ENCODE assay signal across 27 cellular contexts in the genomic region with DNA sequence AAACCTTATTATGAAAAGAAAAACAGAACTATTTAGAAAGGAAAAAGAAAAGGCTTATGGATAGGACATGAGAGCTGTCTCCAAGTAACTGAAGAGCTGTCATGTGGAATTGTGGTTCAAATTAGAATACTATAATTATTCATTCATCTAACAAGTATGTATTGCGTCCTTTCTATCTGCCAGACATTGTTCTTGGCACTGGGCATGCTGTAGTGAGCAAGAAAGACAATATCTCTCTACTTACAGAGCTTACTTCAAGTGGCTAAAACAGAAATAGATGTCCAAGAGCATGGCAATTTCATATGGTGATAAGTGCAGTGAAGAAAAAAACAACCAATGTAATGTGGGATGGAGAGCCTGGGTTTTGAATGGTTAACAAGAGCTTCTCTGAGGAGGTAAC.
"Had no signal": no experiment of that assay in that cellular context is flagged by ENCODE, and none has a peak within 500 bp of the region (broad histone marks: within the 10 kb centered on the region; RNA-seq: fewer than 3 reads in every experiment).

No MANE protein-coding gene starts in this region.

- H3K9me3 Mint-ChIP-seq: activated T-cell treated with anti-CD3 and anti-CD28 coated beads, Interleukin-2, amount 50 U/mL, for 4 hours; T-helper 1 cell treated with Interleukin-12 subunit alpha and Interleukin-12 subunit beta and Interleukin-4 antibody, amounts not matched to agents 30 μg/mL and 1 μg/mL, for 36 hours; WTC11 had no signal

- FAIRE-seq: pancreas had no signal

- H3K36me3 ChIP-seq: neutrophil, pancreas, transverse colon, uterus had no signal

- H3K27me3 Mint-ChIP-seq: activated CD4-positive, alpha-beta T cell treated with anti-CD3 and anti-CD28 coated beads for 36 hours; activated naive CD8-positive, alpha-beta T cell treated with anti-CD3 and anti-CD28 coated beads for 36 hours; brain; natural killer cell treated with Interleukin-12 subunit alpha and Interleukin-12 subunit beta and Interleukin-15 and Interleukin-18, amount 100 ng/mL, for 72 hours; stimulated activated naive CD8-positive, alpha-beta T cell treated with anti-CD3 and anti-CD28 coated beads, Interleukin-15, amount 100 ng/mL, for 72 hours had no signal

- H3K4me3 Mint-ChIP-seq: activated CD4-positive, alpha-beta T cell treated with anti-CD3 and anti-CD28 coated beads for 36 hours; activated naive CD8-positive, alpha-beta T cell treated with anti-CD3 and anti-CD28 coated beads for 36 hours; activated T-cell treated with anti-CD3 and anti-CD28 coated beads, Interleukin-2, amount 50 U/mL, for 4 hours; brain; natural killer cell treated with Interleukin-12 subunit alpha and Interleukin-12 subunit beta and Interleukin-15 and Interleukin-18, amount 100 ng/mL, for 72 hours; stimulated activated naive CD8-positive, alpha-beta T cell treated with anti-CD3 and anti-CD28 coated beads, Interleukin-15, amount 100 ng/mL, for 72 hours; T-helper 1 cell treated with Interleukin-12 subunit alpha and Interleukin-12 subunit beta and Interleukin-4 antibody, amounts not matched to agents 30 μg/mL and 1 μg/mL, for 36 hours; WTC11 had no signal

- H3K4me1 Mint-ChIP-seq: activated CD4-positive, alpha-beta T cell treated with anti-CD3 and anti-CD28 coated beads for 36 hours had no signal

- H3K27ac Mint-ChIP-seq: activated CD4-positive, alpha-beta T cell treated with anti-CD3 and anti-CD28 coated beads for 36 hours; activated naive CD8-positive, alpha-beta T cell treated with anti-CD3 and anti-CD28 coated beads for 36 hours; natural killer cell treated with Interleukin-12 subunit alpha and Interleukin-12 subunit beta and Interleukin-15 and Interleukin-18, amount 100 ng/mL, for 72 hours; stimulated activated naive CD8-positive, alpha-beta T cell treated with anti-CD3 and anti-CD28 coated beads, Interleukin-15, amount 100 ng/mL, for 72 hours; T-helper 1 cell treated with Interleukin-12 subunit alpha and Interleukin-12 subunit beta and Interleukin-4 antibody, amounts not matched to agents 30 μg/mL and 1 μg/mL, for 36 hours; WTC11 had no signal

- H3K4me3 ChIP-seq: pancreas, right lobe of liver, skin epidermis, transverse colon, uterus had no signal

- H3K4me1 ChIP-seq: foreskin keratinocyte, pancreas, transverse colon, uterus had no signal

- H3K27ac ChIP-seq: foreskin keratinocyte, neutrophil, pancreas, right lobe of liver, skin epidermis, transverse colon, uterus had no signal

- H3K27me3 ChIP-seq: foreskin keratinocyte, neutrophil, pancreas, right lobe of liver, transverse colon, uterus had no signal

- DNase-seq: activated CD4-positive, alpha-beta T cell treated with anti-CD3 and anti-CD28 coated beads for 36 hours; activated CD4-positive, alpha-beta T cell treated with anti-CD3 and anti-CD28 coated beads, Interleukin-2, amount 50 U/mL, for 4 hours; activated CD8-positive, alpha-beta memory T cell treated with anti-CD3 and anti-CD28 coated beads for 24 hours; activated CD8-positive, alpha-beta memory T cell treated with anti-CD3 and anti-CD28 coated beads, Interleukin-2, amount 50 U/mL, for 4 hours; activated naive CD4-positive, alpha-beta T cell treated with Interleukin-2 at 50 U/mL for 16 hours; activated naive CD8-positive, alpha-beta T cell treated with anti-CD3 and anti-CD28 coated beads for 36 hours; activated T-cell treated with anti-CD3 and anti-CD28 coated beads, Interleukin-2, amount 50 U/mL, for 4 hours; central memory CD4-positive, alpha-beta T cell; dermis blood vessel endothelial cell; effector memory CD4-positive, alpha-beta T cell; foreskin keratinocyte; hippocampal formation; kidney glomerular epithelial cell; midbrain; pancreas; right lobe of liver; stimulated activated CD4-positive, alpha-beta T cell treated with anti-CD3 and anti-CD28 coated beads, Interleukin-1b, Interleukin-23, amount 100 ng/mL, for 48 hours; stimulated activated naive CD8-positive, alpha-beta T cell treated with anti-CD3 and anti-CD28 coated beads, Interleukin-15, amount 100 ng/mL, for 72 hours; T1000; transverse colon; uterus had no signal

- H3K9me3 ChIP-seq: neutrophil, pancreas, right lobe of liver, transverse colon, uterus had no signal

- ATAC-seq: activated CD4-positive, alpha-beta T cell treated with anti-CD3 and anti-CD28 coated beads for 36 hours; activated T-cell treated with anti-CD3 and anti-CD28 coated beads, Interleukin-2, amount 50 U/mL, for 4 hours; foreskin keratinocyte; natural killer cell treated with Interleukin-12 subunit alpha and Interleukin-12 subunit beta and Interleukin-15 and Interleukin-18, amount 100 ng/mL, for 72 hours; pancreas; right lobe of liver; stimulated activated naive CD8-positive, alpha-beta T cell treated with anti-CD3 and anti-CD28 coated beads, Interleukin-15, amount 100 ng/mL, for 72 hours; WTC11 had no signal

- H3K36me3 Mint-ChIP-seq: natural killer cell treated with Interleukin-12 subunit alpha and Interleukin-12 subunit beta and Interleukin-15 and Interleukin-18, amount 100 ng/mL, for 72 hours; WTC11 had no signal
